8 cellular contexts compared by ENCODE assay signal in genomic region chr10:35090162-35090954, GRCh38. TPM values are rescaled to one million over a fixed set of nuclear protein-coding genes. Genes with fewer than 3 reads are reported as not detected.
DNase-seq lines count a peak whose midpoint lies in the region; TF ChIP-seq lines count a peak whose summit lies in the region.

CUL2 (minus strand) TSS chr10:35090341; CDS start chr10:35071317, 19,024 bp downstream.

- WGBS in H9 (ENCODE audit: extremely low coverage, insufficient read length, low lambda C conversion rate) = no CpG with 5 or more reads among the region's 59 CpGs

- peak within 1 kb of the TSS; percentile 90 for H3K4me2 ChIP-seq in H9 (ENCODE audit: insufficient read depth, insufficient read length, low read length)

- H3K79me1 ChIP-seq in H9 (ENCODE audit: insufficient read depth, low read depth, low read length, poor library complexity, severe bottlenecking) = no peaks in the 10 kb centered on the region

- H3K4me1 Mint-ChIP-seq in H9 (peaks cover 15 to 18% of the 10 kb centered on the region in 2 experiments), nephron progenitor cell (peaks cover 36% of the 10 kb centered on the region)
- peaks cover 51% of the 10 kb centered on the region for H3K4me1 Mint-ChIP-seq in stimulated activated naive CD8-positive, alpha-beta T cell treated with anti-CD3 and anti-CD28 coated beads, Interleukin-15, Interleukin-2, amounts not matched to agents 100 ng/mL and 50 ng/mL, for 24 hours (ENCODE audit: low read depth)

- peak within 1 kb of the TSS; percentile 53 for H3K18ac ChIP-seq in H9 (ENCODE audit: insufficient read length, low read depth, low read length)

- H4K91ac ChIP-seq in H9 (ENCODE audit: insufficient read length, low read depth, low read length) = no peak within 1 kb of the TSS

- peaks cover 3 to 11% (median 8%) of the 10 kb centered on the region in 3 experiments; a peak in 6 of 7 replicates for H3K36me3 Mint-ChIP-seq in H9 (ENCODE audit: insufficient read depth in 1 of 3, low read depth in 3 of 3)
- peaks cover 38% of the 10 kb centered on the region for H3K36me3 Mint-ChIP-seq in nephron progenitor cell (ENCODE audit: low read depth)
- H3K36me3 Mint-ChIP-seq in stimulated activated naive CD8-positive, alpha-beta T cell treated with anti-CD3 and anti-CD28 coated beads, Interleukin-15, Interleukin-2, amounts not matched to agents 100 ng/mL and 50 ng/mL, for 24 hours (ENCODE audit: low read depth) = peaks cover 9% of the 10 kb centered on the region

- no peaks in the 10 kb centered on the region for H3K27me3 ChIP-seq in H9 (ENCODE audit: insufficient read depth, low read length)

- H4K20me1 ChIP-seq in H9 (ENCODE audit: control insufficient read depth, insufficient read depth, insufficient read length) = no peaks in the 10 kb centered on the region

- H3K23me2 ChIP-seq in H9 (ENCODE audit: insufficient read length, low read depth, low read length, poor library complexity, severe bottlenecking) = peaks cover 3% of the 10 kb centered on the region

- no peak within 1 kb of the TSS for H3K56ac ChIP-seq in H9 (ENCODE audit: insufficient read length, low read depth, low read length)

- H3K27me3 Mint-ChIP-seq in H9 (ENCODE audit: low read depth) (no peaks in the 10 kb centered on the region; the same call in 1 of the 2 replicates), nephron progenitor cell (ENCODE audit: low read depth, poor library complexity) (peaks cover 6% of the 10 kb centered on the region)
- peaks cover 3% of the 10 kb centered on the region for H3K27me3 Mint-ChIP-seq in stimulated activated naive CD8-positive, alpha-beta T cell treated with anti-CD3 and anti-CD28 coated beads, Interleukin-15, Interleukin-2, amounts not matched to agents 100 ng/mL and 50 ng/mL, for 24 hours

- H3K27ac Mint-ChIP-seq in H9 (peak within 1 kb of the TSS; percentile 66 to 95 (median 74); a peak in 6 of 7 replicates), nephron progenitor cell (peak within 1 kb of the TSS; percentile 95)
- peak within 1 kb of the TSS; percentile 89 for H3K27ac Mint-ChIP-seq in stimulated activated naive CD8-positive, alpha-beta T cell treated with anti-CD3 and anti-CD28 coated beads, Interleukin-15, Interleukin-2, amounts not matched to agents 100 ng/mL and 50 ng/mL, for 24 hours

- no peak within 1 kb of the TSS for H2BK15ac ChIP-seq in H9 (ENCODE audit: low read depth, low read length)

- H3K14ac ChIP-seq in H9 (ENCODE audit: insufficient read depth, low read length) = peak within 1 kb of the TSS; percentile 55; the same call in 1 of the 2 replicates

- H3K9me3 ChIP-seq in H9 (ENCODE audit: control insufficient read depth, low read depth, low read length) = peaks cover 6% of the 10 kb centered on the region

- H3K4me1 ChIP-seq in H9 (ENCODE audit: insufficient read depth, low read length) = no peaks in the 10 kb centered on the region

- H3K4me3 Mint-ChIP-seq in H9 (peak within 1 kb of the TSS; percentile 91 to 97), nephron progenitor cell (peak within 1 kb of the TSS; percentile 93)
- H3K4me3 Mint-ChIP-seq in stimulated activated naive CD8-positive, alpha-beta T cell treated with anti-CD3 and anti-CD28 coated beads, Interleukin-15, Interleukin-2, amounts not matched to agents 100 ng/mL and 50 ng/mL, for 24 hours = peak within 1 kb of the TSS; percentile 94

- TF ChIP-seq POLR2A in Raji (IDR thresholded peaks at IDR 0.05; ENCODE audit: insufficient read depth, low read depth, low read length) = peak; percentile 71

- H3K9me3 Mint-ChIP-seq in H9 (peaks cover 7 to 10% of the 10 kb centered on the region in 2 experiments), nephron progenitor cell (peaks cover 36% of the 10 kb centered on the region)
- H3K9me3 Mint-ChIP-seq in stimulated activated naive CD8-positive, alpha-beta T cell treated with anti-CD3 and anti-CD28 coated beads, Interleukin-15, Interleukin-2, amounts not matched to agents 100 ng/mL and 50 ng/mL, for 24 hours = no peaks in the 10 kb centered on the region

- no peak within 1 kb of the TSS for H4K5ac ChIP-seq in H9 (ENCODE audit: insufficient read length, low read depth, low read length)

- peaks cover 11% of the 10 kb centered on the region; the same call in 1 of the 2 replicates for H3K79me2 ChIP-seq in H9 (ENCODE audit: insufficient read depth, low read length)

- H2AFZ ChIP-seq in H9 (ENCODE audit: low read length) = no peak within 1 kb of the TSS

- no peak within 1 kb of the TSS for H2BK12ac ChIP-seq in H9 (ENCODE audit: insufficient read length, low read depth, low read length)

- H4K8ac ChIP-seq in H9 (replicated peaks; ENCODE audit: insufficient read length, low read depth, low read length) = no peak within 1 kb of the TSS

- DNase-seq in ELR (ENCODE audit: low read depth) = peak; percentile 97
- DNase-seq in H9 = peak; percentile 92
- peak; percentile 78 for DNase-seq in M059J (ENCODE audit: low read depth)
- DNase-seq in activated effector memory CD4-positive, alpha-beta T cell treated with anti-CD3 and anti-CD28 coated beads, Interleukin-2, amount 50 U/mL, for 16 hours = peak; percentile 98
- peak; percentile 86 for DNase-seq in fibroblast of the conjunctiva (ENCODE audit: low read depth)
- DNase-seq in nephron progenitor cell = peak; percentile 87

- H2AK5ac ChIP-seq in H9 (ENCODE audit: insufficient read length, low read length) = no peak within 1 kb of the TSS

- no peak within 1 kb of the TSS for H3K23ac ChIP-seq in H9 (ENCODE audit: insufficient read length, low read depth, low read length)

- H2BK120ac ChIP-seq in H9 (ENCODE audit: low read depth, low read length, poor library complexity, severe bottlenecking) = no peak within 1 kb of the TSS

- no peak within 1 kb of the TSS for H2BK20ac ChIP-seq in H9 (ENCODE audit: low read depth, low read length, poor library complexity, severe bottlenecking)

- H2BK5ac ChIP-seq in H9 (ENCODE audit: insufficient read length, low read length) = no peak within 1 kb of the TSS

- no peak within 1 kb of the TSS for H3T11ph ChIP-seq in H9 (ENCODE audit: low read length)

- TF ChIP-seq CTCF in H9 (conservative IDR thresholded peaks at IDR 0.05) = no peak
- no peak for TF ChIP-seq CTCF in nephron progenitor cell (IDR thresholded peaks at IDR 0.05)

- H3K4ac ChIP-seq in H9 (ENCODE audit: low read depth, low read length) = no peak within 1 kb of the TSS

- peak within 1 kb of the TSS; percentile 63 for H3K9ac ChIP-seq in H9 (ENCODE audit: extremely low read depth, insufficient read length, low read length)

- H3K27ac ChIP-seq in H9 (ENCODE audit: insufficient read length, low read depth, low read length) = no peak within 1 kb of the TSS

RNA-seq across cellular contexts. Expression of gene CUL2, which starts in this region (rescaled TPM):
- 43.3 and 43.5 TPM in 2 replicates for total RNA-seq in H9 (2021)
- 15.2 and 22.4 TPM in 2 replicates for total RNA-seq in M059J (2014; rRNA removed; shearing (Covaris generic))
